ENCODE assay signal across 16 cellular contexts in genomic region chr3:11187678-11188077, GRCh38. TPM values are rescaled to one million over a fixed set of nuclear protein-coding genes. Genes with fewer than 3 reads are reported as not detected.
DNase-seq lines count a peak whose midpoint lies in the region; ATAC-seq and TF ChIP-seq lines count a peak whose summit lies in the region.
"Had no signal": no experiment of that assay in that cellular context is flagged by ENCODE, and none has a peak within 500 bp of the region (broad histone marks: within the 10 kb centered on the region; RNA-seq: fewer than 3 reads in every experiment).

No MANE protein-coding gene starts in this region.

- H3K4me3 ChIP-seq in AG10803 (ENCODE audit: low read length), result no peak overlapping the region
- H3K4me3 ChIP-seq in HAP-1, result no peak overlapping the region
- H3K4me3 ChIP-seq: A549 had no signal

- peak overlapping the region; percentile 83 for H3K27ac Mint-ChIP-seq in chondrocyte (ENCODE audit: unreplicated experiment)

- H3K4me1 Mint-ChIP-seq in chondrocyte (ENCODE audit: low read depth), result peaks cover 63% of the 10 kb centered on the region

- ATAC-seq in esophagus mucosa (no peak), HG03442 (IDR thresholded peaks at IDR 0.05; ENCODE audit: unreplicated experiment) (no peak)
- ATAC-seq: A549 had no signal

- no peak overlapping the region for H3K4me3 Mint-ChIP-seq in chondrocyte (ENCODE audit: unreplicated experiment)
- H3K4me3 Mint-ChIP-seq: HFFc6 had no signal

- no peaks in the 10 kb centered on the region for H3K9me3 Mint-ChIP-seq in chondrocyte (ENCODE audit: low read depth)
- H3K9me3 Mint-ChIP-seq: HFFc6 had no signal

- H3K9me3 ChIP-seq in HAP-1, result no peaks in the 10 kb centered on the region
- H3K9me3 ChIP-seq: A549 had no signal

- DNase-seq in AG10803 (ENCODE audit: low read depth) (peak; percentile 77), NCI-H460 (ENCODE audit: extremely low read depth, low read depth) (peak; percentile 21), chondrocyte (ENCODE audit: low spot score) (no peak), fibroblast of the conjunctiva (ENCODE audit: low read depth) (peak; percentile 46), HAP-1 (ENCODE audit: low spot score in 2 of 2) (no peak), T-helper 1 cell (no peak)
- DNase-seq: DMS79 treated with DMSO at 0.1 percent for 48 hours, HFFc6, NCI-H1105, NCI-H2081, NCI-H2171 treated with DMSO at 0.1 percent for 48 hours, NCI-H510A treated with DMSO at 0.1 percent for 48 hours, NCI-H774 had no signal

- no peaks in the 10 kb centered on the region for H3K27me3 Mint-ChIP-seq in chondrocyte (ENCODE audit: low read depth)

- H3K36me3 ChIP-seq in HAP-1 (replicated peaks), result no peaks in the 10 kb centered on the region

- TF ChIP-seq CTCF in AG10803 (conservative IDR thresholded peaks at IDR 0.05; ENCODE audit: low read length) (no peak), chondrocyte (IDR thresholded peaks at IDR 0.05) (no peak)

- no peaks in the 10 kb centered on the region for H3K4me1 ChIP-seq in HAP-1

- peaks cover 7% of the 10 kb centered on the region for H3K27me3 ChIP-seq in HAP-1 (ENCODE audit: low read depth)

- in situ Hi-C loops in HAP-1 (cut with MboI; ENCODE audit: low sequenced_read_pairs), result no loop called here

- peaks cover 6% of the 10 kb centered on the region for H3K36me3 Mint-ChIP-seq in chondrocyte (ENCODE audit: low read depth)

RNA-seq across cellular contexts. Expression of gene HRH1, which starts 33.4 kb away (rescaled TPM):
- total RNA-seq in NCI-H460 (2014; rRNA removed; shearing (Covaris generic)), result 4.5 and 5.8 TPM in 2 replicates
- 0.93 and 6.1 TPM in 2 replicates for polyA plus RNA-seq in NCI-H460 (2014; cell fraction: nucleus; rRNA removed)
- total RNA-seq in chondrocyte (30.1 to 32.0 TPM (median 30.8 TPM) in 3 replicates), esophagus mucosa (4.2 TPM)

Comparison
In these comparisons a context has a peak if more than half of its experiments do, and no peak if none do; other contexts are left out.
1. DNase-seq: peak in AG10803 (single experiment), NCI-H460 (single experiment) and fibroblast of the conjunctiva (single experiment); none in chondrocyte (single experiment), HAP-1 (0 of 2) and T-helper 1 cell (0 of 5).